ENCODE assay signal across 13 cellular contexts in the genomic region with DNA sequence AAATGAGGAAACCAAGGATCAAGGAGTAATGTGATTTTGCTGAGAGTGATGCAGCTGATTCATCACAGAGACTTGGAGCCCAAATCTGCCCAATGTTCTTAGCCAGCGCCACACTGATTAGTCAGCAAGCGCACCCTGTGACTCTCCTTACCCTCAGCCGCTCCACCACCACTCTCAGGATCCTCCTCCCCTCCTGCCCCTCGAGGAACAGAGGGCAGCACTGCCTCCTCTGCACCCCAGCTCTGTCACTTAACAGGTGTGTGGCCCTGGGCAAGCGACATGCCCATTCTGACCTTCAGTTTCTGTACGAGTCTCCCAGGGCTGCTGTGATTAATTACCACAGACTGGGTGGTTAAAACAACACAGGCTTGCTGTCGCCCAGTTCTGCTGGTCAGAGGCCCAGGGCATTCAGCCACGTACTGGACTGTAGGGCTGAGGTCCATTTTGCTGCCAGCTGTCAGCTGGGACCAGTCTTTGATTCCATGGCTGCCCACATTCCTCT. TPM values are rescaled to one million over a fixed set of nuclear protein-coding genes. Genes with fewer than 3 reads are reported as not detected.
DNase-seq lines count a peak whose midpoint lies in the region; TF ChIP-seq lines count a peak whose summit lies in the region.
"Had no signal": no experiment of that assay in that cellular context is flagged by ENCODE, and none has a peak within 500 bp of the region (broad histone marks: within the 10 kb centered on the region; RNA-seq: fewer than 3 reads in every experiment).

No MANE protein-coding gene starts in this region.

- no peaks in the 10 kb centered on the region for H3F3A ChIP-seq in neural progenitor cell (ENCODE audit: low read depth)

- H3K27ac Mint-ChIP-seq in neural progenitor cell: no peak overlapping the region
- H3K27ac Mint-ChIP-seq: stimulated activated naive CD8-positive, alpha-beta T cell treated with anti-CD3 and anti-CD28 coated beads, Interleukin-15, amount 100 ng/mL, for 72 hours had no signal

- peaks cover 11% of the 10 kb centered on the region for H3K9me3 Mint-ChIP-seq in neural progenitor cell

- H3K4me3 ChIP-seq in cardiac fibroblast (replicated peaks in 1 of 2; ENCODE audit: low read depth in 2 of 2, low read length in 2 of 2): no peak overlapping the region
- H3K4me3 ChIP-seq in neural progenitor cell: no peak overlapping the region
- H3K4me3 ChIP-seq: lower lobe of right lung, skin epidermis had no signal

- H3K4me1 Mint-ChIP-seq in neural progenitor cell: no peaks in the 10 kb centered on the region
- H3K4me1 Mint-ChIP-seq: stimulated activated naive CD8-positive, alpha-beta T cell treated with anti-CD3 and anti-CD28 coated beads, Interleukin-15, amount 100 ng/mL, for 72 hours had no signal

- H3K27ac ChIP-seq in neural progenitor cell: no peak overlapping the region
- H3K27ac ChIP-seq: lower lobe of right lung had no signal

- DNase-seq in AG08395 (ENCODE audit: low spot score): peak; percentile 78
- DNase-seq in HT1080 (ENCODE audit: low read depth): peak; percentile 56
- peak; percentile 71 to 83 for DNase-seq in cardiac fibroblast (ENCODE audit: low read depth in 2 of 2)
- peak; percentile 78 for DNase-seq in kidney glomerular epithelial cell (lab: John Stamatoyannopoulos, UW)
- no peak for DNase-seq in ureter (ENCODE audit: low spot score)
- no peak for DNase-seq in cortex of kidney (lab: John Stamatoyannopoulos, UW)
- no peak for DNase-seq in HuH-7 (ENCODE audit: low spot score)
- no peak for DNase-seq in neural progenitor cell (ENCODE audit: low spot score)
- DNase-seq: caudate nucleus; lower lobe of right lung; NCI-H2081 treated with DMSO at 0.1 percent for 48 hours; stimulated activated naive CD8-positive, alpha-beta T cell treated with anti-CD3 and anti-CD28 coated beads, Interleukin-15, amount 100 ng/mL, for 72 hours had no signal

- no peak overlapping the region for H2AFZ ChIP-seq in neural progenitor cell (replicated peaks)

- peaks cover 8% of the 10 kb centered on the region for H3K27me3 Mint-ChIP-seq in neural progenitor cell (ENCODE audit: insufficient read depth, low read depth)

- no peaks in the 10 kb centered on the region for H3K9me3 ChIP-seq in neural progenitor cell (ENCODE audit: low read depth)
- H3K9me3 ChIP-seq: lower lobe of right lung had no signal

- no peak overlapping the region for H3K4me3 Mint-ChIP-seq in neural progenitor cell
- H3K4me3 Mint-ChIP-seq: stimulated activated naive CD8-positive, alpha-beta T cell treated with anti-CD3 and anti-CD28 coated beads, Interleukin-15, amount 100 ng/mL, for 72 hours had no signal

- no peaks in the 10 kb centered on the region for H3K27me3 ChIP-seq in neural progenitor cell

- TF ChIP-seq CTCF in cardiac fibroblast (IDR thresholded peaks at IDR 0.05; ENCODE audit: low read depth, low read length) (no peak), neural progenitor cell (IDR thresholded peaks at IDR 0.05) (no peak)

- no peaks in the 10 kb centered on the region for H3K4me1 ChIP-seq in neural progenitor cell
- H3K4me1 ChIP-seq: lower lobe of right lung had no signal

- no peaks in the 10 kb centered on the region for H3K79me2 ChIP-seq in neural progenitor cell (ENCODE audit: low read depth)

- H3K9ac ChIP-seq in neural progenitor cell: no peak overlapping the region

- no peak overlapping the region for H3K4me2 ChIP-seq in neural progenitor cell

- no peaks in the 10 kb centered on the region for H4K20me1 ChIP-seq in neural progenitor cell (ENCODE audit: low read depth)

- no peaks in the 10 kb centered on the region for H3K36me3 Mint-ChIP-seq in neural progenitor cell

- no peaks in the 10 kb centered on the region for H3K36me3 ChIP-seq in neural progenitor cell
- H3K36me3 ChIP-seq: lower lobe of right lung had no signal

RNA-seq across cellular contexts. Expression of gene HRH1, which starts 36.1 kb away (rescaled TPM):
- total RNA-seq in HT1080 (2014; rRNA removed; shearing (Covaris generic)): 16.1 and 16.7 TPM in 2 replicates
- polyA plus RNA-seq in HT1080 (2015; cell fraction: cytosol; rRNA removed): 11.4 and 12.4 TPM in 2 replicates
- 16.2 and 22.3 TPM in 2 replicates for polyA plus RNA-seq in HT1080 (2015; cell fraction: nucleus; rRNA removed)
- total RNA-seq in ureter: 10.5 TPM
- 0.09 and 0.19 TPM in 2 replicates for total RNA-seq in neural progenitor cell (ENCODE audit: low replicate concordance)

Comparison
In these comparisons a context has a peak if more than half of its experiments do, and no peak if none do; other contexts are left out.
1. DNase-seq: peak in AG08395 (single experiment), HT1080 (single experiment), cardiac fibroblast (2 of 2) and kidney glomerular epithelial cell (single experiment); none in ureter (single experiment), cortex of kidney (single experiment), HuH-7 (single experiment) and neural progenitor cell (single experiment).